ENCODE assay signal across 8 cellular contexts in the genomic region with DNA sequence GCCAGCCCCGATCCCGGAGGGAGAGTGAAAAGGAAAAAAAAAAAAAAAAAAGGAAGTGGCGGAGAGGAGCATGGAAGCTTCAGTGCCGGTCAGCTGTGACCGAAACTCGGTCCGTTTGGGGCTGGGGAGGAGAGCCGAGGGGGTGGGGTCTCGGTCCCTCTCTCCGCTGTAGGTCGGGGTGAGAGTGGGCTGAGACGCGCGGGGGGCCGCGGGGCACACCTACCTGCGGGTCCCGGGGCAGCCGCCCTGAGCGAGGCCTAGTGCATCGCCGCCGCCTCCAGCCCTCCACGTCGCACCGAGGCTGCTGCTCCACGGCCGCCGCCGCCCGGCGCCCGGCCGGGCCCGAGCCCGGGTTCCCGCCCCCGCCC. TPM values are rescaled to one million over a fixed set of nuclear protein-coding genes. Genes with fewer than 3 reads are reported as not detected.
DNase-seq lines count a peak whose midpoint lies in the region; ATAC-seq and TF ChIP-seq lines count a peak whose summit lies in the region.

No MANE protein-coding gene starts in this region.

- peaks cover 14% of the 10 kb centered on the region for H3K36me3 Mint-ChIP-seq in activated CD8-positive, alpha-beta T cell treated with anti-CD3 and anti-CD28 coated beads, Interleukin-2, amount 10 ng/mL, durations not matched to agents 7 days and 5 days (ENCODE audit: low read depth)

- ATAC-seq in GM21619 (IDR thresholded peaks at IDR 0.05; ENCODE audit: unreplicated experiment) (peak; percentile 52), GM18870 (IDR thresholded peaks at IDR 0.05; ENCODE audit: unreplicated experiment) (no peak)
- ATAC-seq in activated CD8-positive, alpha-beta T cell treated with anti-CD3 and anti-CD28 coated beads, Interleukin-2, amount 10 ng/mL, durations not matched to agents 7 days and 5 days: peak; percentile 70

- peaks cover 49% of the 10 kb centered on the region for H3K79me2 ChIP-seq in KMS-11 (ENCODE audit: insufficient read depth, low read depth)

- H3K9me3 Mint-ChIP-seq in activated CD8-positive, alpha-beta T cell treated with anti-CD3 and anti-CD28 coated beads, Interleukin-2, amount 10 ng/mL, durations not matched to agents 7 days and 5 days (ENCODE audit: insufficient read depth): no peaks in the 10 kb centered on the region

- H3K27me3 ChIP-seq in KMS-11 (ENCODE audit: insufficient read depth, low read depth): no peaks in the 10 kb centered on the region

- H4K20me1 ChIP-seq in KMS-11 (ENCODE audit: insufficient read depth): no peaks in the 10 kb centered on the region

- peak overlapping the region; percentile 73; the same call in 1 of the 2 replicates for H3K4me2 ChIP-seq in KMS-11

- H3K4me3 ChIP-seq in KMS-11 (IDR thresholded peaks at IDR 0.05; ENCODE audit: insufficient read depth, low read depth, low read length): no peak overlapping the region

- TF ChIP-seq CTCF in KMS-11 (conservative IDR thresholded peaks at IDR 0.05; ENCODE audit: low read depth, low read length): no peak

- H3K27ac ChIP-seq in KMS-11: peak overlapping the region; percentile 73

- DNase-seq in NCI-H1105 treated with DMSO at 0.1 percent for 48 hours (lab: John Stamatoyannopoulos, UW) (peak; percentile 39), NCI-H1105 (lab: John Stamatoyannopoulos, UW) (no peak), glomerular visceral epithelial cell (ENCODE audit: extremely low spot score) (peak; percentile 62), occipital lobe (lab: John Stamatoyannopoulos, UW) (peak; percentile 75)
- DNase-seq in activated CD8-positive, alpha-beta T cell treated with anti-CD3 and anti-CD28 coated beads, Interleukin-2, amount 10 ng/mL, durations not matched to agents 7 days and 5 days: peak; percentile 49

- CTCF ChIA-PET in activated CD8-positive, alpha-beta T cell treated with anti-CD3 and anti-CD28 coated beads, Interleukin-2, amount 10 ng/mL, durations not matched to agents 7 days and 5 days (lab: Charles Lee): interaction anchor here (0.8 to 1.7 kb wide), 4 partner anchors 17 to 469 kb away, joined by 3 to 5 read pairs (median 4); no protein-coding TSS in a partner anchor

- H3K4me1 ChIP-seq in KMS-11 (ENCODE audit: low read depth, poor library complexity, severe bottlenecking): peaks cover 64% of the 10 kb centered on the region

- no peaks in the 10 kb centered on the region for H3K36me3 ChIP-seq in KMS-11 (ENCODE audit: insufficient read depth)

- peak overlapping the region; percentile 99 for H3K4me3 Mint-ChIP-seq in activated CD8-positive, alpha-beta T cell treated with anti-CD3 and anti-CD28 coated beads, Interleukin-2, amount 10 ng/mL, durations not matched to agents 7 days and 5 days

- H3K27me3 Mint-ChIP-seq in activated CD8-positive, alpha-beta T cell treated with anti-CD3 and anti-CD28 coated beads, Interleukin-2, amount 10 ng/mL, durations not matched to agents 7 days and 5 days (ENCODE audit: low read depth): no peaks in the 10 kb centered on the region

- peak overlapping the region; percentile 63 for H3K9ac ChIP-seq in KMS-11

- POLR2A ChIA-PET in activated CD8-positive, alpha-beta T cell treated with anti-CD3 and anti-CD28 coated beads, Interleukin-2, amount 10 ng/mL, durations not matched to agents 7 days and 5 days (lab: Charles Lee): interaction anchor here (0.9 to 1.0 kb wide), 4 partner anchors 31 to 504 kb away, joined by 3 to 6 read pairs (median 4); a partner anchor contains a TSS

- H2AFZ ChIP-seq in KMS-11 (ENCODE audit: low read depth): peak overlapping the region; percentile 71; the same call in 1 of the 2 replicates

- H3K4me1 Mint-ChIP-seq in activated CD8-positive, alpha-beta T cell treated with anti-CD3 and anti-CD28 coated beads, Interleukin-2, amount 10 ng/mL, durations not matched to agents 7 days and 5 days (ENCODE audit: low read depth): peaks cover 37% of the 10 kb centered on the region

- peak overlapping the region; percentile 97 for H3K27ac Mint-ChIP-seq in activated CD8-positive, alpha-beta T cell treated with anti-CD3 and anti-CD28 coated beads, Interleukin-2, amount 10 ng/mL, durations not matched to agents 7 days and 5 days

RNA-seq across cellular contexts. Expression of a gene that starts 0.5 kb away (rescaled TPM):
- total RNA-seq in activated CD8-positive, alpha-beta T cell treated with anti-CD3 and anti-CD28 coated beads, Interleukin-2, amount 10 ng/mL, durations not matched to agents 7 days and 5 days: 10 to 100 TPM; 13.4 to 14.3 TPM
- 43.5 TPM for total RNA-seq in occipital lobe
